In genomic region chr2:189783451-189783926, GRCh38 we compare ENCODE assay signal across 8 cellular contexts. TPM values are rescaled to one million over a fixed set of nuclear protein-coding genes. Genes with fewer than 3 reads are reported as not detected.
DNase-seq lines count a peak whose midpoint lies in the region; ATAC-seq lines count a peak whose summit lies in the region.

No MANE protein-coding gene starts in this region.

- peak; percentile 21 for ATAC-seq in GM19035 (IDR thresholded peaks at IDR 0.05; ENCODE audit: unreplicated experiment)
- peak; percentile 2 for ATAC-seq in HG03280 (IDR thresholded peaks at IDR 0.05; ENCODE audit: unreplicated experiment)
- peak; percentile 6 for ATAC-seq in aorta (ENCODE audit: low FRiP score)

- peaks cover 5% of the 10 kb centered on the region for H3K36me3 ChIP-seq in ectodermal cell (ENCODE audit: control insufficient read depth, insufficient read depth, low read length)
- no peaks in the 10 kb centered on the region for H3K36me3 ChIP-seq in aorta (ENCODE audit: control insufficient read depth in 1 of 2, insufficient read depth in 2 of 2, low read length in 1 of 2)

- H3K9me3 ChIP-seq in ectodermal cell (ENCODE audit: control insufficient read depth, low read length) (no peaks in the 10 kb centered on the region), mononuclear cell (ENCODE audit: low read depth, low read length) (no peaks in the 10 kb centered on the region), aorta (ENCODE audit: control insufficient read depth, low read length) (no peaks in the 10 kb centered on the region)

- peaks cover 5% of the 10 kb centered on the region for H3K4me1 ChIP-seq in ectodermal cell (ENCODE audit: control insufficient read depth, insufficient read depth, low read length)
- H3K4me1 ChIP-seq in mononuclear cell (ENCODE audit: insufficient read depth, low read length), result peaks cover 30% of the 10 kb centered on the region
- H3K4me1 ChIP-seq in aorta (ENCODE audit: control insufficient read depth in 1 of 2, insufficient read depth in 2 of 2, low read length in 2 of 2), result peaks cover 0 to 3% of the 10 kb centered on the region in 2 donors

- DNase-seq in CD1c-positive myeloid dendritic cell (ENCODE audit: extremely low spot score) (peak; percentile 24), RKO (ENCODE audit: low spot score) (peak; percentile 73), aorta (no peak), GM19238 (ENCODE audit: insufficient read length, low spot score) (no peak)

- WGBS in ectodermal cell, 2 experiments, result 0 to 1% methylated on average over 17 of the region's 17 CpGs
- 0% methylated on average over 17 of the region's 17 CpGs for WGBS in aorta, 2 donors

- intact Hi-C loops in aorta (cut with DNase I), result loop anchor here in 1 of 2 donors (10.0 kb wide), 1 partner anchor 119 kb away; the partner anchor contains the start of gene ASNSD1

- peak overlapping the region; percentile 92 for H3K27ac ChIP-seq in ectodermal cell (ENCODE audit: insufficient read depth, low read depth, low read length, poor library complexity, severe bottlenecking)
- H3K27ac ChIP-seq in aorta (ENCODE audit: low read depth in 1 of 2, low read length in 2 of 2), result peak overlapping the region; percentile 81 to 85

- H3K27me3 ChIP-seq in ectodermal cell (ENCODE audit: control insufficient read depth, insufficient read depth, low read length, poor library complexity, severe bottlenecking) (no peaks in the 10 kb centered on the region), mononuclear cell (ENCODE audit: insufficient read depth, low read length) (no peaks in the 10 kb centered on the region), aorta (ENCODE audit: control insufficient read depth in 1 of 2, insufficient read depth in 2 of 2, low read length in 1 of 2) (no peaks in the 10 kb centered on the region)

- H3K4me3 ChIP-seq in ectodermal cell (ENCODE audit: insufficient read depth, low read depth, low read length) (peak overlapping the region; percentile 82), mononuclear cell (ENCODE audit: low read length) (peak overlapping the region; percentile 74), aorta (ENCODE audit: low read length in 2 of 2) (peak overlapping the region; percentile 68 to 78)

RNA-seq across cellular contexts. Expression of gene ORMDL1, which starts 0.7 kb away (rescaled TPM):
- polyA plus RNA-seq in ectodermal cell (2013, experiment 1 of 4), result 83.3 TPM
- 87.1 TPM for polyA plus RNA-seq in ectodermal cell (2013, experiment 2 of 4)
- polyA plus RNA-seq in ectodermal cell (2013, experiment 3 of 4), result 77.4 TPM
- 81.8 TPM for polyA plus RNA-seq in ectodermal cell (2013, experiment 4 of 4)
- 83.9 TPM for total RNA-seq in mononuclear cell
- 10 to 100 TPM; 52.4 to 63.4 TPM for total RNA-seq in aorta
- 100 to 1,000 TPM in 1 of 2 donors, 10 to 100 TPM in 1; 46.0 to 121 TPM for polyA plus RNA-seq in aorta

RNA-seq across cellular contexts. Expression of gene PMS1, which starts 0.8 kb away (rescaled TPM):
- 60.0 TPM for polyA plus RNA-seq in ectodermal cell (2013, experiment 1 of 4)
- polyA plus RNA-seq in ectodermal cell (2013, experiment 2 of 4), result 63.9 TPM
- 58.5 TPM for polyA plus RNA-seq in ectodermal cell (2013, experiment 3 of 4)
- polyA plus RNA-seq in ectodermal cell (2013, experiment 4 of 4), result 58.3 TPM
- 17.8 TPM for total RNA-seq in mononuclear cell
- 10 to 100 TPM; 17.4 to 33.3 TPM for total RNA-seq in aorta
- polyA plus RNA-seq in aorta, result 10 to 100 TPM; 10.4 to 13.3 TPM

RNA-seq across cellular contexts. Expression of gene OSGEPL1, which starts 20.9 kb away (rescaled TPM):
- polyA plus RNA-seq in ectodermal cell (2013, experiment 1 of 4), result 23.5 TPM
- 23.0 TPM for polyA plus RNA-seq in ectodermal cell (2013, experiment 2 of 4)
- 22.2 TPM for polyA plus RNA-seq in ectodermal cell (2013, experiment 3 of 4)
- polyA plus RNA-seq in ectodermal cell (2013, experiment 4 of 4), result 25.4 TPM
- total RNA-seq in mononuclear cell, result 7.5 TPM
- total RNA-seq in aorta, result 1 to 10 TPM; 3.2 to 7.6 TPM
- polyA plus RNA-seq in aorta, result 1 to 10 TPM; 2.9 to 3.5 TPM

Comparison
In these comparisons a context has a peak if more than half of its experiments do, and no peak if none do; other contexts are left out.
1. DNase-seq: peak in CD1c-positive myeloid dendritic cell (single experiment) and RKO (single experiment); none in aorta (0 of 2) and GM19238 (single experiment).
2. Peak in every context shown above with its lines, with median percentiles within 50 percentile points of each other: ATAC-seq and H3K4me3 ChIP-seq.